9 cellular contexts compared by ENCODE assay signal in the genomic region with DNA sequence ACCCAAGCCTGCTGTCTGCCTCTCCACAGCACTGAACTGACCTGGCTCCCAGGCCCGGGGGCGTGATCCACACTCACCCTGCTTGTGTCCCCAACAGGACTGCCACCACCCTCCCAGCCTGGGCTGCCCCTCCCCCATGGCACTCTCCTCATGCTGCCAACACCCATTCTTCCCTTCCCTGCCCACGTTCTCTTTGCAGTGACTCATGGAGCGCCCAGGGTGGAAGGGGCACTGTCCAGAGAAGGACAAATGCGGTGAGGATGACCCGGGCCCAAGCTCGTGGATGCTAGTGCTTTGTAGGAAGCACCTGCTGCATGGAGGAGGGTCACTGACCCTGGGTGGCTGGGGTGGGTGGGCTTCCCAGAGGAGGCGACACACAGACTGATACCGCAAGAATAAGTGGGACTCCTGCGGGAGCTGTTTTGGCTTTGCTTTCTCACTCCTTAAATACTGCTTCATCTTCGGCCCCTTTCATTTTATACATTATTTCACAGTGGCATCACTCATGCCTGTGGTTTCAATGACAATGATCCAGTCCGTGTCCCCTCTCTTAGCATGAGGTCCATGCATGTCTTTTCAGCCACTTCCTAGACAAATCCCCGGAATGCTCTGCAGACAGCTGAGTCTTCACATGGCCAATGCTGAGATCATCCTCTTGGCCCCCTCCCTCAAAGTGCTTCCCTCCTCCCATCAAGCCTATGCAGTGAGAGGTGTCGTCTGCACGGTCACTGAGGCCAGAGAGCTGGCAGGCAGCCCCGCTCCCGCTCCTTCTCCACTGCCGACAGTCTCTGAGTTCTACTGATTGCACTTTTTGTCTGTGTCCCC. TPM values are rescaled to one million over a fixed set of nuclear protein-coding genes. Genes with fewer than 3 reads are reported as not detected.
DNase-seq lines count a peak whose midpoint lies in the region; ATAC-seq and TF ChIP-seq lines count a peak whose summit lies in the region.
"Had no signal": no experiment of that assay in that cellular context is flagged by ENCODE, and none has a peak within 500 bp of the region (broad histone marks: within the 10 kb centered on the region; RNA-seq: fewer than 3 reads in every experiment).

No MANE protein-coding gene starts in this region.

- no peaks in the 10 kb centered on the region for H3K36me3 ChIP-seq in gastrocnemius medialis
- H3K36me3 ChIP-seq: heart right ventricle had no signal

- no peak for TF ChIP-seq CTCF in gastrocnemius medialis (IDR thresholded peaks at IDR 0.05 in 4 of 5, conservative IDR thresholded peaks at IDR 0.05 in 1 of 5)

- TF ChIP-seq POLR2A in gastrocnemius medialis (IDR thresholded peaks at IDR 0.05), result no peak

- in situ Hi-C loops in gastrocnemius medialis (cut with MboI; ENCODE audit: low sequenced_read_pairs in 4 of 4), result no loop called here

- DNase-seq in EL, result peak; percentile 83
- peak; percentile 56 for DNase-seq in astrocyte of the hippocampus (ENCODE audit: low read depth, low spot score)
- DNase-seq in gastrocnemius medialis, result no peak
- DNase-seq in hippocampal formation (lab: John Stamatoyannopoulos, UW), result no peak
- DNase-seq: activated gamma-delta T cell, heart right ventricle had no signal

- peak; percentile 29 for ATAC-seq in HG03196 (IDR thresholded peaks at IDR 0.05; ENCODE audit: unreplicated experiment)
- ATAC-seq in gastrocnemius medialis, result peak; percentile 43 to 53
- ATAC-seq in GM21390 (IDR thresholded peaks at IDR 0.05; ENCODE audit: unreplicated experiment), result no peak
- no peak for ATAC-seq in HG03342 (IDR thresholded peaks at IDR 0.05; ENCODE audit: unreplicated experiment)

- H3K4me1 ChIP-seq in gastrocnemius medialis, result peaks cover 0 to 9% of the 10 kb centered on the region in 2 donors

- no peak overlapping the region for H3K4me3 ChIP-seq in gastrocnemius medialis
- H3K4me3 ChIP-seq: heart right ventricle had no signal

- intact Hi-C loops in gastrocnemius medialis (cut with DNase I; ENCODE audit: low total_unique reads), result no loop called here

- H3K9me3 ChIP-seq in gastrocnemius medialis, result no peaks in the 10 kb centered on the region
- H3K9me3 ChIP-seq: heart right ventricle had no signal

- no peaks in the 10 kb centered on the region for H3K27me3 ChIP-seq in gastrocnemius medialis
- H3K27me3 ChIP-seq: heart right ventricle had no signal

- no peak overlapping the region for H3K27ac ChIP-seq in gastrocnemius medialis

RNA-seq across cellular contexts. Expression of gene CDK5R1, which starts 17.6 kb away (rescaled TPM):
- total RNA-seq in gastrocnemius medialis, result 1 to 10 TPM in 3 of 4 donors, under 1 TPM in 1; 0.15 to 2.2 (median 1.5) TPM

Comparison
In these comparisons a context has a peak if more than half of its experiments do, and no peak if none do; other contexts are left out.
1. DNase-seq: peak in EL (single experiment) and astrocyte of the hippocampus (single experiment); none in gastrocnemius medialis (0 of 2) and hippocampal formation (0 of 2).
2. ATAC-seq: peak in HG03196 (single experiment) and gastrocnemius medialis (2 of 2); none in GM21390 (single experiment) and HG03342 (single experiment).